8 cellular contexts compared by ENCODE assay signal in the genomic region with DNA sequence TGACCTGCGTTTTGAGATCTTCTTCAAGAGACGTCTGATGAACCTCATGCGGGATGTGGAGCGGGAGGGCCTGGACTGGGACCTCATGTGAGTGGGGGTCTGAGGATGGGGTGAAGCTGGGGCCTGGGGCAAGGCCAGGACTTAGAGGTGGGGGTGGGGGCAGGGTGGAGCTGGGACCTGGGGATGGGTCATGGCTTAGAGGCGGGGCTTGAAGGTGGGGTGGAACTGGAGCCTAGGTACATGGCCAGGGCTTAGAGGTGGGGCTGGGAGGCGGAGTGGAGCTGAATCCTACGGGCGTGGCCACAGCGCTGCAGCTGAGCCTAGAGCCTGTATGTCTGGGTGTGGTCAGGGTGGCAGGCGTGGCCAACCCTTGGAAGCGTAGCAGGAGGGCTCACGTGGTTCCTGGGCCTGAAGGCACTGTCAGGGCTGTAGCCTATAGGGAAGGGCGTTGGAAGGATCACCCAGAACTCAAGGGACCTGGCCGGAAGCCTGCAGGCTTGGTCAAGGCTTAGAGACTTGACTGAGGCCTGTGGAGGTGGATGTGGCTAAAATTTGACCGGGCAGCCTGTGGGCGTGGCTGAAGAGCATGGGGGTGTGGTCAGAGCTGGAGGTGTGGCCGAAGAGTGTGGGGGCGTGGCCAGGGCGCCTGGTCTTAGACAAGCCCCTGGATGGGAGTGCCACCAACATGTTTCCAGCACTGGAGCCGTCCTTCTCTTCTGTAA. TPM values are rescaled to one million over a fixed set of nuclear protein-coding genes. Genes with fewer than 3 reads are reported as not detected.
DNase-seq lines count a peak whose midpoint lies in the region; ATAC-seq and TF ChIP-seq lines count a peak whose summit lies in the region.

No MANE protein-coding gene starts in this region.

- 64 to 80% (median 71%) methylated on average over 16 to 20 of the region's 20 CpGs for WGBS in spleen, 5 donors

- H3K27ac ChIP-seq in WERI-Rb-1: no peak overlapping the region
- H3K27ac ChIP-seq in spleen: no peak overlapping the region

- H3K4me3 ChIP-seq in WERI-Rb-1 (ENCODE audit: low read depth, low read length): no peak overlapping the region
- H3K4me3 ChIP-seq in spleen: no peak overlapping the region

- H3K4me1 ChIP-seq in spleen: peaks cover 0 to 7% (median 2%) of the 10 kb centered on the region in 6 donors

- peaks cover 59% of the 10 kb centered on the region for H3K36me3 ChIP-seq in WERI-Rb-1
- peaks cover 3 to 85% (median 71%) of the 10 kb centered on the region in 6 donors for H3K36me3 ChIP-seq in spleen

- H3K27me3 ChIP-seq in WERI-Rb-1 (ENCODE audit: insufficient read depth, low read depth, severe bottlenecking): no peaks in the 10 kb centered on the region
- H3K27me3 ChIP-seq in spleen (replicated peaks in 1 of 7): no peaks in the 10 kb centered on the region

- TF ChIP-seq POLR2A in spleen (IDR thresholded peaks at IDR 0.05): no peak

- no peak for ATAC-seq in HG03442 (IDR thresholded peaks at IDR 0.05; ENCODE audit: unreplicated experiment)

- peak; percentile 48 for DNase-seq in NCI-H2227 (lab: John Stamatoyannopoulos, UW; ENCODE audit: unreplicated experiment)
- DNase-seq in NCI-H2227 treated with DMSO at 0.1 percent for 48 hours (lab: John Stamatoyannopoulos, UW): no peak
- DNase-seq in LHCN-M2 (ENCODE audit: low read depth): peak; percentile 39
- peak; percentile 59 for DNase-seq in WERI-Rb-1
- DNase-seq in germinal center (ENCODE audit: low spot score): peak; percentile 70
- DNase-seq in spleen: peak; percentile 85
- no peak for DNase-seq in NCI-H1694 treated with DMSO at 0.1 percent for 48 hours (lab: John Stamatoyannopoulos, UW)

- no peak for TF ChIP-seq CTCF in WERI-Rb-1 (IDR thresholded peaks at IDR 0.05; ENCODE audit: low read depth, low read length)
- TF ChIP-seq CTCF in spleen (IDR thresholded peaks at IDR 0.05 in 8 of 11, conservative IDR thresholded peaks at IDR 0.05 in 3 of 11): no peak

- H3K9me3 ChIP-seq in WERI-Rb-1 (ENCODE audit: severe bottlenecking): no peaks in the 10 kb centered on the region
- H3K9me3 ChIP-seq in spleen: no peaks in the 10 kb centered on the region

- intact Hi-C loops in spleen (cut with DNase I; ENCODE audit: low total_unique reads): no loop called here

RNA-seq across cellular contexts. Expression of a gene that starts 24.2 kb away (rescaled TPM):
- total RNA-seq in LHCN-M2 (2014; rRNA removed) (79.3 and 86.9 TPM in 2 replicates), spleen (100 to 1,000 TPM in 4 of 7 donors, 10 to 100 TPM in 3; 89.4 to 146 (median 116) TPM)
- 65.6 TPM for polyA plus RNA-seq in LHCN-M2 (2012)
- polyA plus RNA-seq in spleen: 10 to 100 TPM; 52.4 to 86.4 (median 83.1) TPM

Comparison
In these comparisons a context has a peak if more than half of its experiments do, and no peak if none do; other contexts are left out.
1. DNase-seq: peak in NCI-H2227 (single experiment), LHCN-M2 (single experiment), WERI-Rb-1 (single experiment), germinal center (single experiment) and spleen (single experiment); none in NCI-H2227 treated with DMSO at 0.1 percent for 48 hours (single experiment) and NCI-H1694 treated with DMSO at 0.1 percent for 48 hours (single experiment).